1 cellular context compared by ENCODE assay signal in genomic region chr7:84497873-84498272, GRCh38.
TF ChIP-seq lines count a peak whose summit lies in the region.

No MANE protein-coding gene starts in this region.

TF ChIP-seq in H1, 55 proteins besides CTCF, POLR2A, EP300 and RAD21 (continued from another document):
- TF ChIP-seq CHD7 (IDR thresholded peaks at IDR 0.05; ENCODE audit: insufficient replicate concordance, low read length) (no peak), SIX5 (IDR thresholded peaks at IDR 0.05; ENCODE audit: low read depth, low read length) (no peak), SRF (IDR thresholded peaks at IDR 0.05; ENCODE audit: low read depth, low read length) (no peak), RXRA (IDR thresholded peaks at IDR 0.05; ENCODE audit: insufficient read depth, low read depth, low read length) (no peak), NANOG (IDR thresholded peaks at IDR 0.05; ENCODE audit: insufficient read depth, low read depth, low read length, poor library complexity, severe bottlenecking) (no peak), RFX5 (IDR thresholded peaks at IDR 0.05; ENCODE audit: borderline replicate concordance, low read depth, low read length) (no peak), POU5F1 (IDR thresholded peaks at IDR 0.05; ENCODE audit: low read depth, low read length) (no peak), KDM4A (IDR thresholded peaks at IDR 0.05; ENCODE audit: low read depth, low read length, severe bottlenecking) (no peak)
